Comparison of ENCODE assay signal across 19 cellular contexts in genomic region chr11:59141191-59141590, GRCh38. TPM values are rescaled to one million over a fixed set of nuclear protein-coding genes. Genes with fewer than 3 reads are reported as not detected.
DNase-seq lines count a peak whose midpoint lies in the region; ATAC-seq and TF ChIP-seq lines count a peak whose summit lies in the region.
"Had no signal": no experiment of that assay in that cellular context is flagged by ENCODE, and none has a peak within 500 bp of the region (broad histone marks: within the 10 kb centered on the region; RNA-seq: fewer than 3 reads in every experiment).

No MANE protein-coding gene starts in this region.

- peak overlapping the region; percentile 97 for H3K4me3 Mint-ChIP-seq in Calu3 (ENCODE audit: low read depth, unreplicated experiment)
- H3K4me3 Mint-ChIP-seq in memory B cell: no peak overlapping the region

- CTCF ChIA-PET in Calu3 (lab: Charles Lee): no interaction called here

- H3K4me1 ChIP-seq in BLaER1: peaks cover 47% of the 10 kb centered on the region
- H3K4me1 ChIP-seq: colonic mucosa had no signal

- no peak overlapping the region for H3K27ac ChIP-seq in BLaER1

- H3K27ac Mint-ChIP-seq in Calu3 (ENCODE audit: unreplicated experiment): peak overlapping the region; percentile 93
- peak overlapping the region; percentile 97 for H3K27ac Mint-ChIP-seq in memory B cell

- H3K9me3 ChIP-seq in BLaER1: no peaks in the 10 kb centered on the region
- H3K9me3 ChIP-seq: colonic mucosa, heart left ventricle had no signal

- H3K4me1 Mint-ChIP-seq in Calu3 (ENCODE audit: low read depth, unreplicated experiment) (peaks cover 35% of the 10 kb centered on the region), memory B cell (peaks cover 43% of the 10 kb centered on the region)

- H3K36me3 Mint-ChIP-seq in Calu3 (ENCODE audit: insufficient read depth, unreplicated experiment) (peaks cover 44% of the 10 kb centered on the region), memory B cell (peaks cover 5% of the 10 kb centered on the region)

- H3K9me3 Mint-ChIP-seq in Calu3 (ENCODE audit: low read depth, unreplicated experiment): no peaks in the 10 kb centered on the region
- H3K9me3 Mint-ChIP-seq in memory B cell: no peaks in the 10 kb centered on the region

- H3K27me3 Mint-ChIP-seq in Calu3 (ENCODE audit: unreplicated experiment) (no peaks in the 10 kb centered on the region), memory B cell (no peaks in the 10 kb centered on the region)

- H3K27me3 ChIP-seq in BLaER1: no peaks in the 10 kb centered on the region
- H3K27me3 ChIP-seq: colonic mucosa, heart left ventricle had no signal

- no TSS peak for BruUV-seq in Calu3 (replicated peaks; lab: Mats Ljungman, UMichigan)

- intact Hi-C loops in Calu3 (cut with micrococcal nuclease; ENCODE audit: unreplicated experiment): loop anchor here (10.0 kb wide), 1 partner anchor 216 kb away; no protein-coding TSS in a partner anchor

- peak overlapping the region; percentile 95 for H3K4me2 ChIP-seq in BLaER1

- no peak for DNase-seq in Calu3
- DNase-seq in memory B cell (ENCODE audit: low spot score in 2 of 2): no peak
- DNase-seq in DMS 273 (lab: John Stamatoyannopoulos, UW; ENCODE audit: unreplicated experiment): no peak
- no peak for DNase-seq in activated effector memory CD4-positive, alpha-beta T cell treated with anti-CD3 and anti-CD28 coated beads, Interleukin-2, amount 50 U/mL, for 16 hours
- no peak for DNase-seq in kidney glomerular epithelial cell (lab: John Stamatoyannopoulos, UW)
- DNase-seq in stimulated activated CD4-positive, alpha-beta T cell treated with anti-CD3 and anti-CD28 coated beads, Interleukin-12 subunit alpha, Interleukin-12 subunit beta, amount 100 ng/mL, for 4 hours: no peak
- DNase-seq: colonic mucosa; GF-D8; heart left ventricle; NCI-H510A; stimulated activated CD4-positive, alpha-beta T cell treated with anti-CD3 and anti-CD28 coated beads, Interleukin-1b, Interleukin-23, amount 100 ng/mL, for 48 hours; stimulated activated CD8-positive, alpha-beta memory T cell treated with anti-CD3 and anti-CD28 coated beads, Interleukin-4, amount 100 ng/mL, for 48 hours had no signal

- H4K20me1 ChIP-seq in BLaER1: peaks cover 5% of the 10 kb centered on the region; the same call in 1 of the 2 replicates

- no peak overlapping the region; the same call in 1 of the 2 replicates for H3K4me3 ChIP-seq in BLaER1
- H3K4me3 ChIP-seq in WI38 (ENCODE audit: low read depth, low read length): peak overlapping the region; percentile 96; the same call in 1 of the 2 replicates

- H3K36me3 ChIP-seq in BLaER1: 0 out of 2 replicates have a peak, but pooled peaks cover 8% of the 10 kb centered on the region
- H3K36me3 ChIP-seq: colonic mucosa had no signal

- TF ChIP-seq CTCF in Calu3 (IDR thresholded peaks at IDR 0.05; ENCODE audit: unreplicated experiment): no peak
- TF ChIP-seq CTCF in WI38 (IDR thresholded peaks at IDR 0.05; ENCODE audit: low read depth, low read length): no peak

- 0 out of 2 replicates have a peak overlapping the region, but pooled peaks have one; percentile 87 for H3K9ac ChIP-seq in BLaER1

- ATAC-seq in memory B cell (ENCODE audit: low read depth): no peak
- ATAC-seq: heart left ventricle, Panc1 had no signal

RNA-seq across cellular contexts. Expression of gene FAM111A, which starts 1.5 kb away (rescaled TPM):
- 87.9 and 91.6 TPM in 2 replicates for total RNA-seq in Calu3 (2022)

RNA-seq across cellular contexts. Expression of gene DTX4, which starts 30.7 kb away (rescaled TPM):
- 56.7 and 65.8 TPM in 2 replicates for total RNA-seq in Calu3 (2022)

RNA-seq across cellular contexts. Expression of gene FAM111B, which starts 34.2 kb away (rescaled TPM):
- 35.5 and 39.5 TPM in 2 replicates for total RNA-seq in Calu3 (2022)

RNA-seq across cellular contexts. Expression of gene GLYATL1B, which starts 55.1 kb away (rescaled TPM):
- not detected in 2 replicates for total RNA-seq in Calu3 (2022)
- total RNA-seq: activated CD8-positive, alpha-beta memory T cell treated with anti-CD3 and anti-CD28 coated beads for 36 hours; colonic mucosa; epithelial cell of proximal tubule; heart left ventricle; T-helper 2 cell treated with Interferon-gamma antibody and Interleukin-4, amounts not matched to agents 100 ng/mL and 5 ng/mL, for 36 hours; ureter had no signal
